In genomic region chr19:29831686-29832085, GRCh38 we compare ENCODE assay signal across 16 cellular contexts. TPM values are rescaled to one million over a fixed set of nuclear protein-coding genes. Genes with fewer than 3 reads are reported as not detected.
A peak's percentile ranks its signal among the peaks of the same experiment; 100 is the strongest.
DNase-seq lines count a peak whose midpoint lies in the region; ATAC-seq and TF ChIP-seq lines count a peak whose summit lies in the region.
"Had no signal": no experiment of that assay in that cellular context is flagged by ENCODE, and none has a peak within 500 bp of the region (broad histone marks: within the 10 kb centered on the region; RNA-seq: fewer than 3 reads in every experiment).

No MANE protein-coding gene starts in this region.

- H3K23ac ChIP-seq in neuronal stem cell (ENCODE audit: low read depth, low read length, poor library complexity): no peak overlapping the region

- H3K27me3 Mint-ChIP-seq in activated CD4-positive, alpha-beta T cell treated with anti-CD3 and anti-CD28 coated beads, Interleukin-2, amount 10 ng/mL, durations not matched to agents 7 days and 5 days: no peaks in the 10 kb centered on the region
- H3K27me3 Mint-ChIP-seq in CD8-positive, alpha-beta T cell (ENCODE audit: low read depth): no peaks in the 10 kb centered on the region
- no peaks in the 10 kb centered on the region for H3K27me3 Mint-ChIP-seq in activated CD8-positive, alpha-beta T cell treated with anti-CD3 and anti-CD28 coated beads, Interleukin-2, amount 10 ng/mL, durations not matched to agents 7 days and 5 days (ENCODE audit: low read depth)

- H2BK12ac ChIP-seq in neuronal stem cell (ENCODE audit: low read length): peak overlapping the region; percentile 6

- H3K4me2 ChIP-seq in neuronal stem cell (ENCODE audit: insufficient read depth, low read length, poor library complexity, severe bottlenecking): no peak overlapping the region

- peak overlapping the region; percentile 99 for H3K27ac Mint-ChIP-seq in activated CD4-positive, alpha-beta T cell treated with anti-CD3 and anti-CD28 coated beads, Interleukin-2, amount 10 ng/mL, durations not matched to agents 7 days and 5 days
- H3K27ac Mint-ChIP-seq in CD8-positive, alpha-beta T cell: peak overlapping the region; percentile 98
- peak overlapping the region; percentile 95 for H3K27ac Mint-ChIP-seq in activated CD8-positive, alpha-beta T cell treated with anti-CD3 and anti-CD28 coated beads, Interleukin-2, amount 10 ng/mL, durations not matched to agents 7 days and 5 days

- DNase-seq in activated CD4-positive, alpha-beta T cell treated with anti-CD3 and anti-CD28 coated beads, Interleukin-2, amount 10 ng/mL, durations not matched to agents 7 days and 5 days: no peak
- no peak for DNase-seq in activated CD4-positive, alpha-beta T cell treated with anti-CD3 and anti-CD28 coated beads, Interleukin-2, amount 50 U/mL, for 4 hours
- no peak for DNase-seq in CD8-positive, alpha-beta T cell
- no peak for DNase-seq in activated CD8-positive, alpha-beta T cell treated with anti-CD3 and anti-CD28 coated beads, Interleukin-2, amount 10 ng/mL, durations not matched to agents 7 days and 5 days
- DNase-seq in neuronal stem cell (ENCODE audit: low spot score) (no peak), NCI-H2029 (lab: John Stamatoyannopoulos, UW) (no peak)
- DNase-seq: cortex of kidney, foreskin melanocyte, GF-D8, mesendoderm, NCI-H146, NCI-H345, retina had no signal

- no peak overlapping the region for H2AFZ ChIP-seq in neuronal stem cell (ENCODE audit: low read length)

- peak overlapping the region; percentile 71 for H3K4me3 Mint-ChIP-seq in activated CD4-positive, alpha-beta T cell treated with anti-CD3 and anti-CD28 coated beads, Interleukin-2, amount 10 ng/mL, durations not matched to agents 7 days and 5 days
- peak overlapping the region; percentile 82 for H3K4me3 Mint-ChIP-seq in CD8-positive, alpha-beta T cell
- H3K4me3 Mint-ChIP-seq in activated CD8-positive, alpha-beta T cell treated with anti-CD3 and anti-CD28 coated beads, Interleukin-2, amount 10 ng/mL, durations not matched to agents 7 days and 5 days: peak overlapping the region; percentile 71
- H3K4me3 Mint-ChIP-seq: neural crest cell had no signal

- no peak for ATAC-seq in CD8-positive, alpha-beta T cell
- peak; percentile 20 for ATAC-seq in activated CD8-positive, alpha-beta T cell treated with anti-CD3 and anti-CD28 coated beads, Interleukin-2, amount 10 ng/mL, durations not matched to agents 7 days and 5 days
- ATAC-seq in GM21515 (IDR thresholded peaks at IDR 0.05; ENCODE audit: unreplicated experiment) (no peak), GM18498 (IDR thresholded peaks at IDR 0.05; ENCODE audit: unreplicated experiment) (no peak)

- peak overlapping the region; percentile 25 for H2BK15ac ChIP-seq in neuronal stem cell (ENCODE audit: low read length)

- no peak overlapping the region for H2BK5ac ChIP-seq in neuronal stem cell (ENCODE audit: low read length)

- H2AK5ac ChIP-seq in neuronal stem cell (ENCODE audit: low read depth, low read length): no peak overlapping the region

- no peaks in the 10 kb centered on the region for H3K9me3 ChIP-seq in CD8-positive, alpha-beta T cell (ENCODE audit: low read length)
- H3K9me3 ChIP-seq in neuronal stem cell (replicated peaks in 1 of 2; ENCODE audit: control insufficient read depth in 2 of 2, insufficient read depth in 1 of 2, low read depth in 1 of 2, low read length in 2 of 2): no peaks in the 10 kb centered on the region

- H3K27ac ChIP-seq in CD8-positive, alpha-beta T cell (ENCODE audit: low read depth, low read length): peak overlapping the region; percentile 49
- H3K27ac ChIP-seq in neuronal stem cell (replicated peaks; ENCODE audit: low read length): no peak overlapping the region

- POLR2A ChIA-PET in activated CD4-positive, alpha-beta T cell treated with anti-CD3 and anti-CD28 coated beads, Interleukin-2, amount 10 ng/mL, durations not matched to agents 7 days and 5 days (lab: Charles Lee): no interaction called here
- POLR2A ChIA-PET in CD8-positive, alpha-beta T cell (lab: Charles Lee): interaction anchor here (1.1 to 5.3 kb wide), 3 partner anchors 13 to 116 kb away, joined by 3 to 38 read pairs (median 3); no protein-coding TSS in a partner anchor
- POLR2A ChIA-PET in activated CD8-positive, alpha-beta T cell treated with anti-CD3 and anti-CD28 coated beads, Interleukin-2, amount 10 ng/mL, durations not matched to agents 7 days and 5 days (lab: Charles Lee): interaction anchor here (1.2 to 2.1 kb wide), 2 partner anchors 13 to 17 kb away, joined by 7 to 10 read pairs; no protein-coding TSS in a partner anchor

- H3K27me3 ChIP-seq in CD8-positive, alpha-beta T cell (ENCODE audit: insufficient read depth, low read length): no peaks in the 10 kb centered on the region
- peaks cover 0 to 13% (median 0%) of the 10 kb centered on the region in 3 experiments for H3K27me3 ChIP-seq in neuronal stem cell (ENCODE audit: control insufficient read depth in 3 of 3, insufficient read depth in 3 of 3, low read depth in 1 of 3, low read length in 3 of 3)

- H4K8ac ChIP-seq in neuronal stem cell (ENCODE audit: low read depth, low read length): no peak overlapping the region

- peaks cover 5% of the 10 kb centered on the region for H3K36me3 Mint-ChIP-seq in activated CD4-positive, alpha-beta T cell treated with anti-CD3 and anti-CD28 coated beads, Interleukin-2, amount 10 ng/mL, durations not matched to agents 7 days and 5 days (ENCODE audit: low read depth)
- H3K36me3 Mint-ChIP-seq in CD8-positive, alpha-beta T cell: no peaks in the 10 kb centered on the region
- H3K36me3 Mint-ChIP-seq in activated CD8-positive, alpha-beta T cell treated with anti-CD3 and anti-CD28 coated beads, Interleukin-2, amount 10 ng/mL, durations not matched to agents 7 days and 5 days (ENCODE audit: low read depth): peaks cover 3% of the 10 kb centered on the region

- TF ChIP-seq CTCF in CD8-positive, alpha-beta T cell (IDR thresholded peaks at IDR 0.05): no peak

- intact Hi-C loops in CD8-positive, alpha-beta T cell (cut with DNase I, micrococcal nuclease): loop anchor here (1.0 kb wide), 2 partner anchors 13 to 20 kb away; partner anchors contain the start of gene CCNE1 (in 2 of the 2)

- peaks cover 38% of the 10 kb centered on the region for H3K4me1 ChIP-seq in CD8-positive, alpha-beta T cell (ENCODE audit: insufficient read depth, low read length)
- no peaks in the 10 kb centered on the region for H3K4me1 ChIP-seq in neuronal stem cell (ENCODE audit: control insufficient read depth in 2 of 2, insufficient read depth in 1 of 2, low read depth in 1 of 2, low read length in 2 of 2)

- H3K4me3 ChIP-seq in CD8-positive, alpha-beta T cell (ENCODE audit: low read depth, low read length): peak overlapping the region; percentile 8
- no peak overlapping the region for H3K4me3 ChIP-seq in neuronal stem cell (ENCODE audit: low read length in 2 of 2)

- CTCF ChIA-PET in activated CD4-positive, alpha-beta T cell treated with anti-CD3 and anti-CD28 coated beads, Interleukin-2, amount 10 ng/mL, durations not matched to agents 7 days and 5 days (lab: Charles Lee): interaction anchor here (1.2 to 1.4 kb wide), 2 partner anchors 41 to 45 kb away, joined by 3 to 4 read pairs; no protein-coding TSS in a partner anchor
- CTCF ChIA-PET in CD8-positive, alpha-beta T cell (lab: Charles Lee): interaction anchor here (0.9 to 4.5 kb wide), 7 partner anchors 11 to 115 kb away, joined by 3 to 18 read pairs (median 6); no protein-coding TSS in a partner anchor
- CTCF ChIA-PET in activated CD8-positive, alpha-beta T cell treated with anti-CD3 and anti-CD28 coated beads, Interleukin-2, amount 10 ng/mL, durations not matched to agents 7 days and 5 days (lab: Charles Lee): interaction anchor here (3.7 kb wide), 1 partner anchor 71 kb away, joined by 15 read pairs; no protein-coding TSS in a partner anchor

- no peak overlapping the region for H3K14ac ChIP-seq in neuronal stem cell (ENCODE audit: low read length)

- WGBS in neuronal stem cell (ENCODE audit: extremely low coverage in 2 of 2, insufficient read length in 2 of 2, insufficient replicate concordance in 1 of 2), 2 donors: no CpG with 5 or more reads among the region's 9 CpGs

- H3K9me3 Mint-ChIP-seq in activated CD4-positive, alpha-beta T cell treated with anti-CD3 and anti-CD28 coated beads, Interleukin-2, amount 10 ng/mL, durations not matched to agents 7 days and 5 days: no peaks in the 10 kb centered on the region
- no peaks in the 10 kb centered on the region for H3K9me3 Mint-ChIP-seq in CD8-positive, alpha-beta T cell
- no peaks in the 10 kb centered on the region for H3K9me3 Mint-ChIP-seq in activated CD8-positive, alpha-beta T cell treated with anti-CD3 and anti-CD28 coated beads, Interleukin-2, amount 10 ng/mL, durations not matched to agents 7 days and 5 days (ENCODE audit: insufficient read depth)
- H3K9me3 Mint-ChIP-seq: neural crest cell had no signal

- H3K4ac ChIP-seq in neuronal stem cell (ENCODE audit: low read length): no peak overlapping the region

- H3K9ac ChIP-seq in neuronal stem cell (ENCODE audit: low read depth, low read length, poor library complexity): no peak overlapping the region

- no peaks in the 10 kb centered on the region for H3K79me1 ChIP-seq in neuronal stem cell (ENCODE audit: low read depth, low read length)

- H3K18ac ChIP-seq in neuronal stem cell (ENCODE audit: low read length): no peak overlapping the region

- H4K91ac ChIP-seq in neuronal stem cell (ENCODE audit: low read depth, low read length, poor library complexity): no peak overlapping the region

- H3K36me3 ChIP-seq in CD8-positive, alpha-beta T cell (ENCODE audit: insufficient read depth, low read length): no peaks in the 10 kb centered on the region
- no peaks in the 10 kb centered on the region for H3K36me3 ChIP-seq in neuronal stem cell (replicated peaks in 1 of 2; ENCODE audit: control insufficient read depth in 2 of 2, insufficient read depth in 2 of 2, low read length in 2 of 2)

- H2BK120ac ChIP-seq in neuronal stem cell (ENCODE audit: low read depth, low read length): no peak overlapping the region

- peaks cover 59% of the 10 kb centered on the region for H3K4me1 Mint-ChIP-seq in activated CD4-positive, alpha-beta T cell treated with anti-CD3 and anti-CD28 coated beads, Interleukin-2, amount 10 ng/mL, durations not matched to agents 7 days and 5 days
- H3K4me1 Mint-ChIP-seq in CD8-positive, alpha-beta T cell (ENCODE audit: low read depth): peaks cover 50% of the 10 kb centered on the region
- peaks cover 55% of the 10 kb centered on the region for H3K4me1 Mint-ChIP-seq in activated CD8-positive, alpha-beta T cell treated with anti-CD3 and anti-CD28 coated beads, Interleukin-2, amount 10 ng/mL, durations not matched to agents 7 days and 5 days (ENCODE audit: low read depth)
- H3K4me1 Mint-ChIP-seq: neural crest cell had no signal

RNA-seq across cellular contexts. Expression of gene CCNE1, which starts 19.9 kb away (rescaled TPM):
- total RNA-seq in activated CD4-positive, alpha-beta T cell treated with anti-CD3 and anti-CD28 coated beads, Interleukin-2, amount 10 ng/mL, durations not matched to agents 7 days and 5 days: 10 to 100 TPM; 44.9 to 45.3 TPM
- total RNA-seq in CD8-positive, alpha-beta T cell: 1 to 10 TPM; 4.9 to 6.6 TPM
- total RNA-seq in activated CD8-positive, alpha-beta T cell treated with anti-CD3 and anti-CD28 coated beads, Interleukin-2, amount 10 ng/mL, durations not matched to agents 7 days and 5 days: 10 to 100 TPM; 38.7 to 39.2 TPM
- 15.7 TPM for polyA plus RNA-seq in neuronal stem cell (2013, experiment 1 of 2)
- polyA plus RNA-seq in neuronal stem cell (2013, experiment 2 of 2): 15.8 TPM

Comparison
In these comparisons a context has a peak if more than half of its experiments do, and no peak if none do; other contexts are left out.
1. RNA of gene CCNE1, which starts 19.9 kb away (total RNA-seq): 44.9 to 45.3 TPM in activated CD4-positive, alpha-beta T cell treated with anti-CD3 and anti-CD28 coated beads, Interleukin-2, amount 10 ng/mL, durations not matched to agents 7 days and 5 days and 38.7 to 39.2 TPM in activated CD8-positive, alpha-beta T cell treated with anti-CD3 and anti-CD28 coated beads, Interleukin-2, amount 10 ng/mL, durations not matched to agents 7 days and 5 days; 4.9 to 6.6 TPM in CD8-positive, alpha-beta T cell; every median in the first group is over 4 times any median in the second.
2. Peak in every context shown above with its lines, with median percentiles within 50 percentile points of each other: H3K27ac Mint-ChIP-seq and H3K4me3 Mint-ChIP-seq.